Comparison of ENCODE assay signal across 25 cellular contexts in genomic region chr6:125340946-125341345, GRCh38.
"Had no signal": no experiment of that assay in that cellular context is flagged by ENCODE, and none has a peak within 500 bp of the region (broad histone marks: within the 10 kb centered on the region; RNA-seq: fewer than 3 reads in every experiment).

No MANE protein-coding gene starts in this region.

- H3K27me3 ChIP-seq: ascending aorta, body of pancreas, Peyer's patch had no signal

- DNase-seq: activated B cell treated with CpG ODN at 0.5 μM for 24 hours; activated CD4-positive, alpha-beta T cell treated with anti-CD3 and anti-CD28 coated beads for 1 hour; activated CD4-positive, alpha-beta T cell treated with anti-CD3 and anti-CD28 coated beads, Interleukin-2, amount 10 ng/mL, durations not matched to agents 24 days and 14 days; activated CD4-positive, alpha-beta T cell treated with anti-CD3 and anti-CD28 coated beads, Interleukin-2, amount 50 U/mL, for 48 hours; activated CD8-positive, alpha-beta memory T cell treated with anti-CD3 and anti-CD28 coated beads, Interleukin-2, amount 10 ng/mL, durations not matched to agents 7 days and 5 days; activated effector memory CD4-positive, alpha-beta T cell treated with Interleukin-2 at 50 U/mL for 16 hours; activated naive CD4-positive, alpha-beta T cell; activated naive CD8-positive, alpha-beta T cell treated with anti-CD3 and anti-CD28 coated beads, Interleukin-2, amount 50 U/mL, for 24 hours; activated T-cell treated with anti-CD3 and anti-CD28 coated beads, Interleukin-2, amount 50 U/mL, for 24 hours; amniotic stem cell; body of pancreas; KG1; NCI-H1048; NCI-H1694; NCI-H2029; NCI-H2107; NCI-H524 treated with DMSO at 0.1 percent for 48 hours; NCI-H774; OCI-M1; Peyer's patch; SIG-M5; T-helper 17 cell; T-helper 9 cell had no signal

- ATAC-seq: activated CD8-positive, alpha-beta memory T cell treated with anti-CD3 and anti-CD28 coated beads, Interleukin-2, amount 10 ng/mL, durations not matched to agents 7 days and 5 days; activated naive CD4-positive, alpha-beta T cell treated with anti-CD3 and anti-CD28 coated beads, Interleukin-2, amount 50 U/mL, for 72 hours; activated naive CD8-positive, alpha-beta T cell treated with anti-CD3 and anti-CD28 coated beads, Interleukin-2, amount 50 U/mL, for 24 hours; body of pancreas; T-helper 17 cell had no signal

- H3K27ac ChIP-seq: ascending aorta, body of pancreas, Peyer's patch had no signal

- H3K9me3 ChIP-seq: ascending aorta, body of pancreas, Peyer's patch had no signal

- H3K4me1 ChIP-seq: ascending aorta, body of pancreas, Peyer's patch had no signal

- H3K4me3 ChIP-seq: ascending aorta, body of pancreas, Peyer's patch had no signal

- H3K36me3 ChIP-seq: ascending aorta, Peyer's patch had no signal
